In genomic region chr9:134624827-134625181, GRCh38 we compare ENCODE assay signal across 12 cellular contexts. TPM values are rescaled to one million over a fixed set of nuclear protein-coding genes. Genes with fewer than 3 reads are reported as not detected.
DNase-seq lines count a peak whose midpoint lies in the region; ATAC-seq and TF ChIP-seq lines count a peak whose summit lies in the region.
"Had no signal": no experiment of that assay in that cellular context is flagged by ENCODE, and none has a peak within 500 bp of the region (broad histone marks: within the 10 kb centered on the region; RNA-seq: fewer than 3 reads in every experiment).

No MANE protein-coding gene starts in this region.

- H3K9me3 Mint-ChIP-seq in stimulated activated effector memory CD8-positive, alpha-beta T cell treated with anti-CD3 and anti-CD28 coated beads, Interleukin-12 subunit alpha, Interleukin-12 subunit beta, amount 100 ng/mL, for 72 hours, result no peaks in the 10 kb centered on the region
- H3K9me3 Mint-ChIP-seq: activated T-cell treated with anti-CD3 and anti-CD28 coated beads, Interleukin-2, amount 50 U/mL, for 24 hours; memory B cell had no signal

- no peak overlapping the region for H2AFZ ChIP-seq in GM23248

- no peaks in the 10 kb centered on the region for H3K79me2 ChIP-seq in GM23248 (ENCODE audit: insufficient read depth)

- H3K27ac ChIP-seq in GM23248 (peak overlapping the region; percentile 97), SJSA1 (peak overlapping the region; percentile 41)

- H3K4me1 ChIP-seq in GM23248 (ENCODE audit: insufficient read depth) (peaks cover 47% of the 10 kb centered on the region), SJSA1 (replicated peaks) (peaks cover 33% of the 10 kb centered on the region)

- peaks cover 5% of the 10 kb centered on the region for H3K4me1 Mint-ChIP-seq in stimulated activated effector memory CD8-positive, alpha-beta T cell treated with anti-CD3 and anti-CD28 coated beads, Interleukin-12 subunit alpha, Interleukin-12 subunit beta, amount 100 ng/mL, for 72 hours

- peak; percentile 14 for ATAC-seq in stimulated activated effector memory CD8-positive, alpha-beta T cell treated with anti-CD3 and anti-CD28 coated beads, Interleukin-12 subunit alpha, Interleukin-12 subunit beta, amount 100 ng/mL, for 72 hours
- no peak for ATAC-seq in GM18498 (IDR thresholded peaks at IDR 0.05; ENCODE audit: unreplicated experiment)

- H3K4me3 ChIP-seq in GM23248, result peak overlapping the region; percentile 38; the same call in 1 of the 2 replicates
- no peak overlapping the region for H3K4me3 ChIP-seq in SJSA1
- no peak overlapping the region for H3K4me3 ChIP-seq in fibroblast of villous mesenchyme (ENCODE audit: low read depth, low read length)
- H3K4me3 ChIP-seq: SK-N-MC had no signal

- peaks cover 44% of the 10 kb centered on the region for H3F3A ChIP-seq in GM23248 (ENCODE audit: insufficient read depth)

- TF ChIP-seq CTCF in fibroblast of villous mesenchyme (IDR thresholded peaks at IDR 0.05; ENCODE audit: insufficient read depth, low read depth, low read length), result no peak

- in situ Hi-C loops in GM23248 (cut with MboI), result no loop called here

- H4K20me1 ChIP-seq in GM23248 (ENCODE audit: insufficient read depth), result no peaks in the 10 kb centered on the region

- no peak overlapping the region for H3K4me3 Mint-ChIP-seq in stimulated activated effector memory CD8-positive, alpha-beta T cell treated with anti-CD3 and anti-CD28 coated beads, Interleukin-12 subunit alpha, Interleukin-12 subunit beta, amount 100 ng/mL, for 72 hours
- H3K4me3 Mint-ChIP-seq: activated T-cell treated with anti-CD3 and anti-CD28 coated beads, Interleukin-2, amount 50 U/mL, for 24 hours; memory B cell had no signal

- H3K27me3 ChIP-seq in GM23248 (replicated peaks; ENCODE audit: insufficient read depth), result no peaks in the 10 kb centered on the region
- no peaks in the 10 kb centered on the region for H3K27me3 ChIP-seq in SJSA1 (replicated peaks)

- peak; percentile 98 for DNase-seq in GM23248
- peak; percentile 77 to 87 for DNase-seq in SJSA1 (ENCODE audit: low read depth in 1 of 2, low spot score in 2 of 2)
- DNase-seq in fibroblast of villous mesenchyme (ENCODE audit: low read depth), result peak; percentile 84
- DNase-seq in stimulated activated effector memory CD8-positive, alpha-beta T cell treated with anti-CD3 and anti-CD28 coated beads, Interleukin-12 subunit alpha, Interleukin-12 subunit beta, amount 100 ng/mL, for 72 hours (ENCODE audit: low spot score in 2 of 2), result no peak
- no peak for DNase-seq in NCI-H748 treated with DMSO at 0.1 percent for 48 hours (lab: John Stamatoyannopoulos, UW)
- DNase-seq in activated CD4-positive, alpha-beta T cell treated with anti-CD3 and anti-CD28 coated beads, Interleukin-2, amount 50 U/mL, for 1 hour, result no peak
- DNase-seq: activated T-cell treated with anti-CD3 and anti-CD28 coated beads, Interleukin-2, amount 50 U/mL, for 24 hours; NCI-H1694; stimulated activated CD4-positive, alpha-beta T cell treated with anti-CD3 and anti-CD28 coated beads, Interleukin-2, amount 100 ng/mL, for 24 hours had no signal

- H3K9ac ChIP-seq in GM23248, result peak overlapping the region; percentile 79

- H3K4me2 ChIP-seq in GM23248 (ENCODE audit: unreplicated experiment), result peak overlapping the region; percentile 59

- H3K27ac Mint-ChIP-seq in stimulated activated effector memory CD8-positive, alpha-beta T cell treated with anti-CD3 and anti-CD28 coated beads, Interleukin-12 subunit alpha, Interleukin-12 subunit beta, amount 100 ng/mL, for 72 hours, result no peak overlapping the region
- H3K27ac Mint-ChIP-seq: activated T-cell treated with anti-CD3 and anti-CD28 coated beads, Interleukin-2, amount 50 U/mL, for 24 hours; memory B cell had no signal

- no peaks in the 10 kb centered on the region for H3K36me3 Mint-ChIP-seq in stimulated activated effector memory CD8-positive, alpha-beta T cell treated with anti-CD3 and anti-CD28 coated beads, Interleukin-12 subunit alpha, Interleukin-12 subunit beta, amount 100 ng/mL, for 72 hours
- H3K36me3 Mint-ChIP-seq: memory B cell had no signal

- WGBS in GM23248 (ENCODE audit: low coverage in 1 of 2, low lambda C conversion rate in 2 of 2, missing lambda C conversion rate in 2 of 2), 2 experiments, result 0% methylated on average over 3 of the region's 3 CpGs

- H3K36me3 ChIP-seq in GM23248 (ENCODE audit: low read depth) (no peaks in the 10 kb centered on the region), SJSA1 (no peaks in the 10 kb centered on the region)

- no peaks in the 10 kb centered on the region for H3K9me3 ChIP-seq in GM23248 (ENCODE audit: low read depth)
- H3K9me3 ChIP-seq in SJSA1 (replicated peaks), result no peaks in the 10 kb centered on the region

- H3K9me2 ChIP-seq in GM23248 (ENCODE audit: insufficient read depth), result no peaks in the 10 kb centered on the region

RNA-seq across cellular contexts. Expression of gene COL5A1, which starts 16.8 kb away (rescaled TPM):
- total RNA-seq in GM23248 (2014; rRNA removed; shearing (Covaris generic)), result 812 and 897 TPM in 2 replicates
- 206 and 211 TPM in 2 replicates for polyA plus RNA-seq in GM23248 (2016; fragmentation: Nextera tagmentation; extraction: Ambion mirVana)
- total RNA-seq in SJSA1 (2014; rRNA removed; shearing (Covaris generic)), result 148 and 165 TPM in 2 replicates
- 295 and 502 TPM in 2 replicates for total RNA-seq in fibroblast of villous mesenchyme

Comparison
In these comparisons a context has a peak if more than half of its experiments do, and no peak if none do; other contexts are left out.
1. DNase-seq: peak in GM23248 (single experiment), SJSA1 (2 of 2) and fibroblast of villous mesenchyme (single experiment); none in stimulated activated effector memory CD8-positive, alpha-beta T cell treated with anti-CD3 and anti-CD28 coated beads, Interleukin-12 subunit alpha, Interleukin-12 subunit beta, amount 100 ng/mL, for 72 hours (0 of 2), NCI-H748 treated with DMSO at 0.1 percent for 48 hours (single experiment) and activated CD4-positive, alpha-beta T cell treated with anti-CD3 and anti-CD28 coated beads, Interleukin-2, amount 50 U/mL, for 1 hour (single experiment).